8 cellular contexts compared by ENCODE assay signal in genomic region chr16:22189473-22190168, GRCh38. TPM values are rescaled to one million over a fixed set of nuclear protein-coding genes. Genes with fewer than 3 reads are reported as not detected.
DNase-seq lines count a peak whose midpoint lies in the region; ATAC-seq lines count a peak whose summit lies in the region.

No MANE protein-coding gene starts in this region.

- DNase-seq in NCI-H2171 treated with DMSO at 0.1 percent for 48 hours (lab: John Stamatoyannopoulos, UW) (peak; percentile 50), NCI-H2171 (lab: John Stamatoyannopoulos, UW) (no peak), HK-2 (ENCODE audit: unreplicated experiment) (peak; percentile 15), mucosa of gallbladder (ENCODE audit: low spot score) (peak; percentile 29)
- peak; percentile 78 to 81 for DNase-seq in activated CD4-positive, alpha-beta T cell treated with anti-CD3 and anti-CD28 coated beads for 24 hours (ENCODE audit: low read depth in 2 of 2)
- peak; percentile 69 to 81 for DNase-seq in stimulated activated CD8-positive, alpha-beta memory T cell treated with anti-CD3 and anti-CD28 coated beads, Interleukin-7, amount 100 ng/mL, for 48 hours (ENCODE audit: extremely low read depth in 1 of 2, low read depth in 1 of 2)

- no peaks in the 10 kb centered on the region for H3K27me3 ChIP-seq in duodenal mucosa (ENCODE audit: control insufficient read depth in 1 of 2, insufficient read depth in 2 of 2, low read length in 2 of 2)

- no peaks in the 10 kb centered on the region for H3K36me3 ChIP-seq in duodenal mucosa (ENCODE audit: control insufficient read depth in 1 of 2, insufficient read depth in 2 of 2, low read length in 2 of 2)

- H3K9ac ChIP-seq in duodenal mucosa (ENCODE audit: low read depth in 1 of 2, low read length in 2 of 2): peak overlapping the region; percentile 73 to 87

- no peaks in the 10 kb centered on the region for H3K9me3 ChIP-seq in duodenal mucosa (ENCODE audit: control insufficient read depth in 1 of 2, low read length in 2 of 2)

- no peak for ATAC-seq in HG03039 (IDR thresholded peaks at IDR 0.05; ENCODE audit: unreplicated experiment)

- H3K4me3 ChIP-seq in duodenal mucosa (ENCODE audit: low read depth in 1 of 2, low read length in 2 of 2): peak overlapping the region; percentile 65 to 80

- peak overlapping the region; percentile 99 for H3K27ac ChIP-seq in duodenal mucosa (ENCODE audit: low read depth, low read length)

- peaks cover 28 to 36% of the 10 kb centered on the region in 2 donors for H3K4me1 ChIP-seq in duodenal mucosa (ENCODE audit: control insufficient read depth in 1 of 2, insufficient read depth in 2 of 2, low read length in 2 of 2)

RNA-seq across cellular contexts. Expression of gene EEF2K, which starts 16.5 kb away (rescaled TPM):
- 30.2 TPM for total RNA-seq in mucosa of gallbladder

RNA-seq across cellular contexts. Expression of gene SDR42E2, which starts 27.3 kb away (rescaled TPM):
- total RNA-seq in mucosa of gallbladder: 0.26 TPM
